ENCODE assay signal across 27 cellular contexts in the genomic region with DNA sequence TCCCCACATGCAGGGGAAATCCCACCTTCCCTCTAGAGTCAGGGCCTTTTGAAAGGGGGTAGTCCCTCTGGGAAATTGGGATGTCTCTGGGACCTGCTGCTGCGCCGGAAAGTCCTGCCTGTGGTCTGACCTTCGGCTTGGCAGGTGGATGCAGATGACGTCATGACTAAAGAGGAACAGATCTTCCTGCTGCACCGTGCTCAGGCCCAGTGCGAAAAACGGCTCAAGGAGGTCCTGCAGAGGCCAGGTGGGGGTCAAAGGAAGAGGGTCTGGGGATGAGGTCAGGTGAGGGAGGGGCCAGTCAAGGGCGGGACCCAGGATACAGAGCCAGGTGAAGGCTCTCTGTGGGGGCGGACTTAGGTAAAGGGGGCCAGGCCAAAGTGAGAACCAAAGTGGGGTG. TPM values are rescaled to one million over a fixed set of nuclear protein-coding genes. Genes with fewer than 3 reads are reported as not detected.
"Had no signal": no experiment of that assay in that cellular context is flagged by ENCODE, and none has a peak within 500 bp of the region (broad histone marks: within the 10 kb centered on the region; RNA-seq: fewer than 3 reads in every experiment).

No MANE protein-coding gene starts in this region.

- H3K9me3 ChIP-seq: esophagus squamous epithelium, gastroesophageal sphincter, neutrophil, tibial nerve had no signal

- H3K4me3 Mint-ChIP-seq: activated B cell treated with CpG ODN at 0.5 μM for 24 hours; activated naive CD8-positive, alpha-beta T cell; activated T-cell treated with anti-CD3 and anti-CD28 coated beads, Interleukin-2, amount 50 U/mL, for 4 hours; endodermal cell; mesothelial cell of epicardium; natural killer cell had no signal

- DNase-seq: activated B cell treated with CpG ODN at 0.5 μM for 24 hours; activated CD4-positive, alpha-beta T cell treated with anti-CD3 and anti-CD28 coated beads for 4 hours; activated CD4-positive, alpha-beta T cell treated with anti-CD3 and anti-CD28 coated beads, Interleukin-2, amount 50 U/mL, for 48 hours; activated CD8-positive, alpha-beta memory T cell treated with anti-CD3 and anti-CD28 coated beads, Interleukin-2, amount 50 U/mL, for 48 hours; activated naive CD4-positive, alpha-beta T cell; activated T-cell treated with anti-CD3 and anti-CD28 coated beads, Interleukin-2, amount 50 U/mL, for 4 hours; cortex of kidney; endodermal cell; esophagus squamous epithelium; head of caudate nucleus; islet precursor cell; mammary epithelial cell; natural killer cell; stimulated activated CD4-positive, alpha-beta T cell treated with anti-CD3 and anti-CD28 coated beads, Interleukin-4, amount 100 ng/mL, for 24 hours; stimulated activated naive CD4-positive, alpha-beta T cell treated with Interleukin-2 at 50 U/mL for 16 hours; T-helper 9 cell had no signal

- H3K4me1 Mint-ChIP-seq: endodermal cell had no signal

- H3K36me3 ChIP-seq: esophagus squamous epithelium, gastroesophageal sphincter, neutrophil, tibial nerve had no signal

- H3K27ac Mint-ChIP-seq: activated B cell treated with CpG ODN at 0.5 μM for 24 hours; activated naive CD8-positive, alpha-beta T cell; activated T-helper 2 cell treated with anti-CD3 and anti-CD28 coated beads, Interferon-gamma antibody, Interleukin-2, Interleukin-4, amounts not matched to agents 10 μg/mL and 5 μg/mL and 100 μg/mL, durations not matched to agents 14 hours and 24 hours and 36 hours; endodermal cell; mesothelial cell of epicardium; natural killer cell had no signal

- H3K36me3 Mint-ChIP-seq: activated naive CD8-positive, alpha-beta T cell; mesothelial cell of epicardium; natural killer cell had no signal

- H3K27ac ChIP-seq: esophagus squamous epithelium, neutrophil, parathyroid adenoma had no signal

- H3K4me3 ChIP-seq: esophagus squamous epithelium, tibial nerve had no signal

- H3K9me3 Mint-ChIP-seq: activated B cell treated with CpG ODN at 0.5 μM for 24 hours; activated T-cell treated with anti-CD3 and anti-CD28 coated beads, Interleukin-2, amount 50 U/mL, for 4 hours; activated T-helper 2 cell treated with anti-CD3 and anti-CD28 coated beads, Interferon-gamma antibody, Interleukin-2, Interleukin-4, amounts not matched to agents 10 μg/mL and 5 μg/mL and 100 μg/mL, durations not matched to agents 14 hours and 24 hours and 36 hours; endodermal cell; mesothelial cell of epicardium; natural killer cell had no signal

- ATAC-seq: activated T-cell treated with anti-CD3 and anti-CD28 coated beads, Interleukin-2, amount 50 U/mL, for 4 hours; gastroesophageal sphincter; left lobe of liver; natural killer cell had no signal

RNA-seq across cellular contexts. Expression of a gene that starts 16.2 kb away (rescaled TPM):
- total RNA-seq: activated B cell treated with CpG ODN at 0.5 μM for 24 hours; activated CD8-positive, alpha-beta memory T cell treated with anti-CD3 and anti-CD28 coated beads for 36 hours; activated T-cell treated with anti-CD3 and anti-CD28 coated beads, Interleukin-2, amount 50 U/mL, for 4 hours; activated T-helper 2 cell treated with anti-CD3 and anti-CD28 coated beads, Interferon-gamma antibody, Interleukin-2, Interleukin-4, amounts not matched to agents 10 μg/mL and 5 μg/mL and 100 μg/mL, durations not matched to agents 14 hours and 24 hours and 36 hours; bronchial epithelial cell; natural killer cell; T-helper 1 cell treated with Interleukin-12 subunit alpha and Interleukin-12 subunit beta and Interleukin-4 antibody, amounts not matched to agents 30 ng/mL and 1 ng/mL, for 36 hours had no signal
- polyA plus RNA-seq: mammary epithelial cell had no signal

RNA-seq across cellular contexts. Expression of a gene that starts 30.5 kb away (rescaled TPM):
- total RNA-seq: activated B cell treated with CpG ODN at 0.5 μM for 24 hours; activated CD8-positive, alpha-beta memory T cell treated with anti-CD3 and anti-CD28 coated beads for 36 hours; activated T-cell treated with anti-CD3 and anti-CD28 coated beads, Interleukin-2, amount 50 U/mL, for 4 hours; activated T-helper 2 cell treated with anti-CD3 and anti-CD28 coated beads, Interferon-gamma antibody, Interleukin-2, Interleukin-4, amounts not matched to agents 10 μg/mL and 5 μg/mL and 100 μg/mL, durations not matched to agents 14 hours and 24 hours and 36 hours; bronchial epithelial cell; mammary epithelial cell; natural killer cell; T-helper 1 cell treated with Interleukin-12 subunit alpha and Interleukin-12 subunit beta and Interleukin-4 antibody, amounts not matched to agents 30 ng/mL and 1 ng/mL, for 36 hours had no signal
- polyA plus RNA-seq: mammary epithelial cell had no signal
